In genomic region chr2:97716695-97717617, GRCh38 we compare ENCODE assay signal across 1 cellular context.
TF ChIP-seq lines count a peak whose summit lies in the region.

No MANE protein-coding gene starts in this region.

TF ChIP-seq in HepG2, 621 proteins besides CTCF, POLR2A, EP300 and RAD21:
- TF ChIP-seq ATF7-NPFF (CRISPR knock-in tag; IDR thresholded peaks at IDR 0.05; ENCODE audit: low read depth): no peak
- 0 out of 2 replicates have a peak, but pooled peaks have one; percentile 22 for TF ChIP-seq RXRA (CRISPR knock-in tag; IDR thresholded peaks at IDR 0.05)
